Comparison of ENCODE assay signal across 13 cellular contexts in the genomic region with DNA sequence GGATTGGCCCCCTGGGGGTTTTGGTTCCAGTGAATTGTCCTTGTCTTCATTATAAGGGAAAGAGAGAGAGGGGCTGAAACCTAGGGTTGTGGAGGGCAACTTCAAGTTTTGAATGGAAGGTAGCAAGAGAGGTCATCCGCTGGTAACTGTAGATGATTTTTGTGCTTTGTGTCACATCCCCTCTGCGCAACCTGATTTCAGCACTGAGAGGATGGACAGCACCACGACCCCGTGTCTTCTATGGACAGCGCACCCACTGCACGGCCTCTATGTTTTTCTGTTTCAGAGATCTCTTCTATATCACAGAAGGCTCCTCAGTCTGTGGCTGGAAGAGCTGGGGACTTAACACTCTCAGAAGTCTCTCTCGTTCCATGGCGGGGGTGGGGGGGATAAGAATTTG.
DNase-seq lines count a peak whose midpoint lies in the region; ATAC-seq, FAIRE-seq and TF ChIP-seq lines count a peak whose summit lies in the region.
"Had no signal": no experiment of that assay in that cellular context is flagged by ENCODE, and none has a peak within 500 bp of the region (broad histone marks: within the 10 kb centered on the region; RNA-seq: fewer than 3 reads in every experiment).

No MANE protein-coding gene starts in this region.

- no peak for TF ChIP-seq RAD21 in GM12878 (IDR thresholded peaks at IDR 0.05; ENCODE audit: insufficient read depth, low read depth, low read length)

- H3K79me2 ChIP-seq in mammary epithelial cell (ENCODE audit: insufficient read depth, low read length) (no peaks in the 10 kb centered on the region), GM12878 (ENCODE audit: control insufficient read depth, insufficient read depth, low read length) (no peaks in the 10 kb centered on the region)

- WGBS in mammary epithelial cell (ENCODE audit: low coverage, missing lambda C conversion rate): 46% methylated on average over 7 of the region's 8 CpGs
- 40% methylated on average over 8 of the region's 8 CpGs for WGBS in GM12878 (ENCODE audit: insufficient coverage, insufficient replicate concordance, low lambda C conversion rate, missing lambda C conversion rate)

- H3K4me1 ChIP-seq in mammary epithelial cell (ENCODE audit: insufficient read depth, low read length) (no peaks in the 10 kb centered on the region), GM12878 (ENCODE audit: control insufficient read depth, insufficient read depth, low read length) (no peaks in the 10 kb centered on the region)

- BruUV-seq in MCF 10A (replicated peaks; lab: Mats Ljungman, UMichigan) (no TSS peak), mammary epithelial cell (replicated peaks; lab: Mats Ljungman, UMichigan) (no TSS peak), GM12878 (replicated peaks; lab: Mats Ljungman, UMichigan) (no TSS peak)

- SMC1A ChIA-PET in GM12878 (lab: Charles Lee; ENCODE audit: uncharacterized antibody, unreplicated experiment): no interaction called here

- TF ChIP-seq CTCF in MCF 10A (IDR thresholded peaks at IDR 0.05; ENCODE audit: unreplicated experiment): no peak
- TF ChIP-seq CTCF in mammary epithelial cell (conservative IDR thresholded peaks at IDR 0.05 in 1 of 2, IDR thresholded peaks at IDR 0.05 in 1 of 2; ENCODE audit: extremely low read depth in 1 of 2, insufficient read depth in 1 of 2, low read depth in 1 of 2, low read length in 2 of 2): no peak
- no peak for TF ChIP-seq CTCF in GM12878 (IDR thresholded peaks at IDR 0.05 in 2 of 3, conservative IDR thresholded peaks at IDR 0.05 in 1 of 3; ENCODE audit: control insufficient read depth in 2 of 3, extremely low read depth in 1 of 3, insufficient read depth in 1 of 3, low read depth in 3 of 3, low read length in 3 of 3)
- TF ChIP-seq CTCF in neural crest cell (conservative IDR thresholded peaks at IDR 0.05): no peak
- no peak for TF ChIP-seq CTCF in GM13976 (IDR thresholded peaks at IDR 0.05; ENCODE audit: borderline replicate concordance, control extremely low read depth, extremely low read depth, insufficient read depth, missing control alignments)

- no peaks in the 10 kb centered on the region for H3K36me3 ChIP-seq in mammary epithelial cell (ENCODE audit: insufficient read depth, low read length)
- no peaks in the 10 kb centered on the region for H3K36me3 ChIP-seq in MG63
- no peaks in the 10 kb centered on the region for H3K36me3 ChIP-seq in GM12878 (ENCODE audit: control insufficient read depth in 2 of 2, insufficient read depth in 2 of 2, low read length in 1 of 2)

- no peak for FAIRE-seq in GM12878 (lab: Jason Lieb, UNC)
- FAIRE-seq: small intestine had no signal

- H3K36me3 Mint-ChIP-seq in MCF 10A (ENCODE audit: insufficient read depth, unreplicated experiment): no peaks in the 10 kb centered on the region
- no peaks in the 10 kb centered on the region for H3K36me3 Mint-ChIP-seq in neural crest cell (ENCODE audit: low read depth)
- H3K36me3 Mint-ChIP-seq: stimulated activated memory B cell treated with anti-CD40 and anti-IgM and Interleukin-4, amounts not matched to agents 10 μg/mL and 1 μg/mL and 100 μg/mL, for 72 hours had no signal

- H4K20me1 ChIP-seq in mammary epithelial cell (ENCODE audit: insufficient read depth, low read length) (no peaks in the 10 kb centered on the region), GM12878 (ENCODE audit: control insufficient read depth, insufficient read depth) (no peaks in the 10 kb centered on the region)

- H3K27me3 ChIP-seq in mammary epithelial cell (ENCODE audit: insufficient read depth, low read length) (peaks cover 4% of the 10 kb centered on the region), MG63 (no peaks in the 10 kb centered on the region), GM12878 (replicated peaks in 1 of 2; ENCODE audit: control insufficient read depth in 2 of 2, insufficient read depth in 2 of 2, low read length in 1 of 2) (no peaks in the 10 kb centered on the region; a peak in 1 of 4 replicates)

- CTCF ChIA-PET in MCF 10A (lab: Yijun Ruan, JAX) (no interaction called here), mammary epithelial cell (lab: Charles Lee; ENCODE audit: low non-redundant PET) (no interaction called here), GM12878 (lab: Yijun Ruan, JAX) (no interaction called here)

- H2AFZ ChIP-seq in mammary epithelial cell (ENCODE audit: low read depth, low read length): no peak overlapping the region
- H2AFZ ChIP-seq in GM12878 (ENCODE audit: control insufficient read depth, low read depth, low read length): no peak overlapping the region

- H3K4me3 Mint-ChIP-seq in MCF 10A (ENCODE audit: unreplicated experiment) (no peak overlapping the region), neural crest cell (no peak overlapping the region)
- H3K4me3 Mint-ChIP-seq: B cell; stimulated activated memory B cell treated with anti-CD40 and anti-IgM and Interleukin-4, amounts not matched to agents 10 μg/mL and 1 μg/mL and 100 μg/mL, for 72 hours had no signal

- H3K9me3 ChIP-seq in mammary epithelial cell (replicated peaks; ENCODE audit: insufficient read depth, low read length): no peaks in the 10 kb centered on the region
- no peaks in the 10 kb centered on the region for H3K9me3 ChIP-seq in MG63
- H3K9me3 ChIP-seq in GM12878 (replicated peaks; ENCODE audit: control insufficient read depth, insufficient read depth, low read length): no peaks in the 10 kb centered on the region

- ATAC-seq in GM12878: no peak
- ATAC-seq in HG02571 (IDR thresholded peaks at IDR 0.05; ENCODE audit: unreplicated experiment): no peak
- ATAC-seq: stimulated activated memory B cell treated with anti-CD40 and anti-IgM and Interleukin-4, amounts not matched to agents 10 μg/mL and 1 μg/mL and 100 μg/mL, for 72 hours had no signal

- H3K4me3 ChIP-seq in mammary epithelial cell (replicated peaks in 1 of 3; ENCODE audit: insufficient read depth in 1 of 3, low read depth in 2 of 3, low read length in 3 of 3): no peak overlapping the region
- H3K4me3 ChIP-seq in MG63: no peak overlapping the region
- H3K4me3 ChIP-seq in GM12878: no peak overlapping the region

- H3K9ac ChIP-seq in mammary epithelial cell (ENCODE audit: insufficient read depth, low read length): no peak overlapping the region
- H3K9ac ChIP-seq in GM12878 (ENCODE audit: control insufficient read depth, insufficient read depth, low read length): no peak overlapping the region

- no peak overlapping the region for H3K4me2 ChIP-seq in mammary epithelial cell (ENCODE audit: insufficient read depth, low read depth, low read length)
- no peak overlapping the region for H3K4me2 ChIP-seq in GM12878 (ENCODE audit: control insufficient read depth, insufficient read depth)

- intact Hi-C loops in MCF 10A (cut with micrococcal nuclease) (no loop called here), mammary epithelial cell (cut with micrococcal nuclease) (no loop called here), GM12878 (cut with micrococcal nuclease; ENCODE audit: unreplicated experiment) (no loop called here)

- in situ Hi-C loops in mammary epithelial cell (cut with MboI; ENCODE audit: low sequenced_read_pairs in 2 of 2) (no loop called here), GM12878 (cut with MboI) (no loop called here), GM13976 (cut with MboI; ENCODE audit: low sequenced_read_pairs, unreplicated experiment) (no loop called here)

- peaks cover 22% of the 10 kb centered on the region for H3K27me3 Mint-ChIP-seq in MCF 10A (ENCODE audit: insufficient read depth, unreplicated experiment)
- peaks cover 79% of the 10 kb centered on the region for H3K27me3 Mint-ChIP-seq in neural crest cell (ENCODE audit: low read depth)

- RAD21 ChIA-PET in GM12878 (lab: Charles Lee; ENCODE audit: unreplicated experiment): no interaction called here

- dilution Hi-C loops in mammary epithelial cell (cut with HindIII; ENCODE audit: low sequenced_read_pairs): no loop called here

- no peak for TF ChIP-seq POLR2A in GM12878 (IDR thresholded peaks at IDR 0.05; ENCODE audit: low read depth, low read length)

- H3K4me1 Mint-ChIP-seq in MCF 10A (ENCODE audit: insufficient read depth, unreplicated experiment): no peaks in the 10 kb centered on the region
- no peaks in the 10 kb centered on the region for H3K4me1 Mint-ChIP-seq in neural crest cell
- H3K4me1 Mint-ChIP-seq: B cell; stimulated activated memory B cell treated with anti-CD40 and anti-IgM and Interleukin-4, amounts not matched to agents 10 μg/mL and 1 μg/mL and 100 μg/mL, for 72 hours had no signal

- H3K27ac Mint-ChIP-seq in MCF 10A (ENCODE audit: low read depth, unreplicated experiment) (no peak overlapping the region), neural crest cell (ENCODE audit: unreplicated experiment) (no peak overlapping the region)
- H3K27ac Mint-ChIP-seq: B cell; stimulated activated memory B cell treated with anti-CD40 and anti-IgM and Interleukin-4, amounts not matched to agents 10 μg/mL and 1 μg/mL and 100 μg/mL, for 72 hours had no signal

- POLR2A ChIA-PET in MCF 10A (lab: Yijun Ruan, JAX) (no interaction called here), GM12878 (lab: Charles Lee) (no interaction called here)

- H3K27ac ChIP-seq in mammary epithelial cell (ENCODE audit: insufficient read depth, low read depth, low read length) (no peak overlapping the region), GM12878 (ENCODE audit: control insufficient read depth, insufficient read depth) (no peak overlapping the region)

- peak; percentile 29 for DNase-seq in MCF 10A (ENCODE audit: unreplicated experiment)
- DNase-seq in mammary epithelial cell: no peak
- peak; percentile 6 for DNase-seq in MG63
- DNase-seq in GM12878 (ENCODE audit: low read depth, low spot score): no peak
- DNase-seq in neural crest cell (ENCODE audit: low read depth, low spot score): peak; percentile 54
- DNase-seq in epidermal melanocyte (ENCODE audit: insufficient read length, low spot score): no peak
- DNase-seq in GM13976 (ENCODE audit: low spot score): no peak
- DNase-seq: effector CD4-positive, alpha-beta T cell; Right ventricle myocardium superior; small intestine had no signal

- no peak for TF ChIP-seq EP300 in GM12878 (IDR thresholded peaks at IDR 0.05; ENCODE audit: borderline replicate concordance in 1 of 2, control insufficient read depth in 1 of 2, low read depth in 2 of 2, low read length in 2 of 2)

- no peaks in the 10 kb centered on the region for H3K9me3 Mint-ChIP-seq in MCF 10A (ENCODE audit: unreplicated experiment)
- H3K9me3 Mint-ChIP-seq in neural crest cell: no peaks in the 10 kb centered on the region

Comparison
In these comparisons a context has a peak if more than half of its experiments do, and no peak if none do; other contexts are left out.
1. DNase-seq: peak in MCF 10A (single experiment), MG63 (single experiment) and neural crest cell (single experiment); none in mammary epithelial cell (single experiment), GM12878 (single experiment), epidermal melanocyte (single experiment) and GM13976 (single experiment).